In the genomic region with DNA sequence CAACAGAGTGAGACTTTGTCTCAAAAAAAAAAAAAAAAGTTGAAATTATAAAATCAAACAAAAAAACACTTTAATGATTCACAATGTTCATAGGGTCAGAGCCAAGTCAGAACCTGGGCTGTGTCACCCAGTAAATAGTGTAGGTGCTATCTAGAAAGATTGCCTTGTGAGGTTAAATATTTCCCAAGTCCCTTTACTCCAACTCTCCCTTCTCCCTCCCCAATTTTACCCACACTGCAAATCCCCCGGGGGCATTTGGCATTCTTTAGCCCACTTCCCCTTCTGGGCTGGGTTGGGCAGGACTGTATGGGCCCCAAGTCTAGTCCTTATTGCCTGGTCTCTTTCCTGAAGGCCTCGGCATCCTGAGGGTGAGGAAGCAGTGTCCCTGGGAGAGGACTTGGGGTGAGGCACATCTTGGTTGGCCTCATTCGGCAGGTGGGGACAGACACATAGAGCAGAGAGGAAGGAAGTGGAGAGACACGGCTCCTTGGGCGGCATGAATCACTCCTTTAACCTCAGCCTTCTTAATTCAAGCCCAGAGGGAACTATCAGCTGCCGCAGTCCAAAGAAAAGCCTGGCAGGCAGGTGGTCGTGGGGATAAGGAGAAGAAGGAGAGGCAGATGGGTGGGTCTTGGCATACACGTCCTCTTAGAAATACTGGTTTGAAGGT, we compare ENCODE assay signal across 12 cellular contexts. TPM values are rescaled to one million over a fixed set of nuclear protein-coding genes. Genes with fewer than 3 reads are reported as not detected.
DNase-seq lines count a peak whose midpoint lies in the region; ATAC-seq, FAIRE-seq and TF ChIP-seq lines count a peak whose summit lies in the region.
"Had no signal": no experiment of that assay in that cellular context is flagged by ENCODE, and none has a peak within 500 bp of the region (broad histone marks: within the 10 kb centered on the region; RNA-seq: fewer than 3 reads in every experiment).

No MANE protein-coding gene starts in this region.

- H2BK20ac ChIP-seq in H1 (ENCODE audit: low read length): no peak overlapping the region

- H3K9me3 Mint-ChIP-seq in activated naive CD4-positive, alpha-beta T cell treated with anti-CD3 and anti-CD28 coated beads, Interleukin-2, amount 10 ng/mL, durations not matched to agents 7 days and 5 days: no peaks in the 10 kb centered on the region

- no peaks in the 10 kb centered on the region for H3K79me1 ChIP-seq in H1 (ENCODE audit: low read depth, low read length)

- H3K27ac ChIP-seq in PC-9: peak overlapping the region; percentile 82
- H3K27ac ChIP-seq in H1 (ENCODE audit: low read depth, low read length): no peak overlapping the region
- peak overlapping the region; percentile 59 for H3K27ac ChIP-seq in substantia nigra (ENCODE audit: low read depth, low read length, poor library complexity, severe bottlenecking)
- H3K27ac ChIP-seq: right lobe of liver, upper lobe of left lung had no signal

- H3K9me3 ChIP-seq in PC-9 (ENCODE audit: insufficient read depth, low read depth) (no peaks in the 10 kb centered on the region), H1 (ENCODE audit: insufficient read depth in 2 of 2, low read depth in 1 of 2, low read length in 1 of 2) (no peaks in the 10 kb centered on the region)
- H3K9me3 ChIP-seq: right lobe of liver, upper lobe of left lung had no signal

- H3K36me3 Mint-ChIP-seq in activated naive CD4-positive, alpha-beta T cell treated with anti-CD3 and anti-CD28 coated beads, Interleukin-2, amount 10 ng/mL, durations not matched to agents 7 days and 5 days: no peaks in the 10 kb centered on the region

- WGBS in H1 (ENCODE audit: extremely low coverage in 1 of 2, insufficient coverage in 1 of 2, insufficient read length in 1 of 2, insufficient replicate concordance in 2 of 2, low coverage in 1 of 2, low lambda C conversion rate in 2 of 2, missing lambda C conversion rate in 1 of 2), 2 experiments: 76% methylated on average over 8 of the region's 8 CpGs; no CpG with 5 or more reads in 1 of the 2 experiments

- peak overlapping the region; percentile 88; the same call in 1 of the 2 replicates for H2BK15ac ChIP-seq in H1 (ENCODE audit: low read length)

- no peak for TF ChIP-seq EP300 in H1 (IDR thresholded peaks at IDR 0.05; ENCODE audit: borderline replicate concordance in 1 of 2, low read depth in 2 of 2, low read length in 2 of 2)

- H2BK120ac ChIP-seq in H1 (replicated peaks; ENCODE audit: low read depth, low read length): no peak overlapping the region

- DNase-seq in activated naive CD4-positive, alpha-beta T cell treated with anti-CD3 and anti-CD28 coated beads, Interleukin-2, amount 10 ng/mL, durations not matched to agents 7 days and 5 days: peak; percentile 30
- no peak for DNase-seq in activated naive CD4-positive, alpha-beta T cell (lab: John Stamatoyannopoulos, UW)
- peak; percentile 52 to 73 for DNase-seq in PC-9
- DNase-seq in H1 (ENCODE audit: low read depth in 1 of 2, low spot score in 2 of 2): no peak
- no peak for DNase-seq in substantia nigra (lab: John Stamatoyannopoulos, UW)
- DNase-seq in activated CD4-positive, alpha-beta T cell treated with anti-CD3 and anti-CD28 coated beads for 1 hour: no peak
- DNase-seq: activated T-cell treated with anti-CD3 and anti-CD28 coated beads for 4 hours, right lobe of liver, T-helper 9 cell, upper lobe of left lung had no signal

- no peak for FAIRE-seq in H1 (lab: Jason Lieb, UNC)

- H3K27ac Mint-ChIP-seq in activated naive CD4-positive, alpha-beta T cell treated with anti-CD3 and anti-CD28 coated beads, Interleukin-2, amount 10 ng/mL, durations not matched to agents 7 days and 5 days: no peak overlapping the region

- H3K4me2 ChIP-seq in PC-9 (peak overlapping the region; percentile 67), H1 (ENCODE audit: insufficient read depth in 1 of 2, low read depth in 2 of 2, low read length in 2 of 2) (no peak overlapping the region)

- H3F3A ChIP-seq in PC-9 (ENCODE audit: insufficient read depth, low read depth): peaks cover 52% of the 10 kb centered on the region

- H4K5ac ChIP-seq in H1 (ENCODE audit: insufficient read length, low read depth, low read length): no peak overlapping the region

- no peaks in the 10 kb centered on the region for H3K23me2 ChIP-seq in H1 (ENCODE audit: low read depth, low read length)

- H4K8ac ChIP-seq in H1 (ENCODE audit: extremely low read depth, insufficient read depth, low read length): no peak overlapping the region

- H4K20me1 ChIP-seq in PC-9 (ENCODE audit: insufficient read depth) (no peaks in the 10 kb centered on the region), H1 (replicated peaks in 1 of 2; ENCODE audit: control insufficient read depth in 1 of 2, insufficient read depth in 2 of 2, low read length in 2 of 2) (peaks cover 0 to 1% of the 10 kb centered on the region in 2 experiments)

- no peak overlapping the region for H2BK12ac ChIP-seq in H1 (ENCODE audit: low read depth, low read length)

- peak overlapping the region; percentile 24; the same call in 1 of the 2 replicates for H2BK5ac ChIP-seq in H1 (ENCODE audit: low read depth, low read length)

- H3K4me1 Mint-ChIP-seq in activated naive CD4-positive, alpha-beta T cell treated with anti-CD3 and anti-CD28 coated beads, Interleukin-2, amount 10 ng/mL, durations not matched to agents 7 days and 5 days: peaks cover 7% of the 10 kb centered on the region

- H3K56ac ChIP-seq in H1 (replicated peaks; ENCODE audit: insufficient read length, low read depth, low read length): no peak overlapping the region

- no peaks in the 10 kb centered on the region for H3K9me2 ChIP-seq in PC-9 (ENCODE audit: insufficient read depth)

- no peak overlapping the region for H3K18ac ChIP-seq in H1 (ENCODE audit: extremely low read depth, low read length)

- no peaks in the 10 kb centered on the region for H3K27me3 ChIP-seq in PC-9 (ENCODE audit: insufficient read depth, low read depth)
- H3K27me3 ChIP-seq in H1 (replicated peaks in 1 of 4; ENCODE audit: control insufficient read depth in 3 of 4, extremely low read depth in 1 of 4, insufficient read depth in 3 of 4, low read length in 3 of 4): no peaks in the 10 kb centered on the region
- H3K27me3 ChIP-seq: right lobe of liver, upper lobe of left lung had no signal

- H2AK5ac ChIP-seq in H1 (ENCODE audit: low read depth, low read length): no peak overlapping the region

- no peak overlapping the region for H3K4ac ChIP-seq in H1 (replicated peaks; ENCODE audit: insufficient read length, low read depth, low read length)

- no peak for TF ChIP-seq POLR2A in H1 (IDR thresholded peaks at IDR 0.05; ENCODE audit: control extremely low read depth in 1 of 2, low read depth in 2 of 2, low read length in 2 of 2)

- peaks cover 38% of the 10 kb centered on the region for H3K27me3 Mint-ChIP-seq in activated naive CD4-positive, alpha-beta T cell treated with anti-CD3 and anti-CD28 coated beads, Interleukin-2, amount 10 ng/mL, durations not matched to agents 7 days and 5 days

- no peak overlapping the region for H3K14ac ChIP-seq in H1 (ENCODE audit: insufficient read length)

- H3K4me3 Mint-ChIP-seq in activated naive CD4-positive, alpha-beta T cell treated with anti-CD3 and anti-CD28 coated beads, Interleukin-2, amount 10 ng/mL, durations not matched to agents 7 days and 5 days: no peak overlapping the region

- peaks cover 5% of the 10 kb centered on the region; the same call in 1 of the 2 replicates for H3K36me3 ChIP-seq in PC-9 (ENCODE audit: low read depth)
- no peaks in the 10 kb centered on the region for H3K36me3 ChIP-seq in H1 (ENCODE audit: control insufficient read depth in 2 of 4, insufficient read depth in 4 of 4, low read length in 3 of 4)
- H3K36me3 ChIP-seq: right lobe of liver, upper lobe of left lung had no signal

- no peak for TF ChIP-seq RAD21 in H1 (IDR thresholded peaks at IDR 0.05 in 1 of 2, conservative IDR thresholded peaks at IDR 0.05 in 1 of 2; ENCODE audit: low read depth in 2 of 2, low read length in 2 of 2)

- H3K4me1 ChIP-seq in PC-9 (replicated peaks; ENCODE audit: insufficient read depth) (peaks cover 57% of the 10 kb centered on the region), H1 (replicated peaks in 1 of 4; ENCODE audit: control insufficient read depth in 3 of 4, insufficient read depth in 4 of 4, low read length in 3 of 4) (peaks cover 0 to 12% (median 6%) of the 10 kb centered on the region in 4 experiments; a peak in 4 of 7 replicates)
- H3K4me1 ChIP-seq: right lobe of liver had no signal

- H2AFZ ChIP-seq in PC-9: peak overlapping the region; percentile 67; the same call in 1 of the 2 replicates
- H2AFZ ChIP-seq in H1 (ENCODE audit: low read length): no peak overlapping the region

- no TSS peak for BruUV-seq in PC-9 (replicated peaks; lab: Mats Ljungman, UMichigan)

- H3K79me2 ChIP-seq in PC-9 (ENCODE audit: low read depth) (peaks cover 24% of the 10 kb centered on the region), H1 (ENCODE audit: control insufficient read depth in 1 of 2, insufficient read depth in 2 of 2, low read length in 2 of 2) (no peaks in the 10 kb centered on the region)

- H3K9ac ChIP-seq in H1 (replicated peaks in 1 of 4; ENCODE audit: extremely low read depth in 1 of 4, low read depth in 3 of 4, low read length in 3 of 4): no peak overlapping the region

- ATAC-seq in HG03432 (IDR thresholded peaks at IDR 0.05; ENCODE audit: unreplicated experiment) (no peak), GM21737 (IDR thresholded peaks at IDR 0.05; ENCODE audit: unreplicated experiment) (no peak)

- no peak overlapping the region for H3K23ac ChIP-seq in H1 (ENCODE audit: insufficient read length)

- CTCF ChIA-PET in activated naive CD4-positive, alpha-beta T cell treated with anti-CD3 and anti-CD28 coated beads, Interleukin-2, amount 10 ng/mL, durations not matched to agents 7 days and 5 days (lab: Charles Lee): interaction anchor here (0.6 to 1.4 kb wide), 2 partner anchors 37 to 95 kb away, joined by 3 to 4 read pairs; no protein-coding TSS in a partner anchor
- CTCF ChIA-PET in PC-9 (lab: Charles Lee) (no interaction called here), H1 (lab: Charles Lee; ENCODE audit: partially characterized antibody) (interaction anchor here (0.8 to 49.1 kb wide), 14 partner anchors 8 to 306 kb away, joined by 3 to 1071 read pairs (median 4); a partner anchor contains a TSS)

- H4K91ac ChIP-seq in H1 (replicated peaks; ENCODE audit: insufficient read length, low read length): no peak overlapping the region

- H3K4me3 ChIP-seq in PC-9: peak overlapping the region; percentile 14; the same call in 1 of the 2 replicates
- no peak overlapping the region for H3K4me3 ChIP-seq in H1 (ENCODE audit: extremely low read depth in 1 of 4, insufficient read depth in 2 of 4, low read depth in 3 of 4, low read length in 4 of 4)
- H3K4me3 ChIP-seq: right lobe of liver, upper lobe of left lung had no signal

- intact Hi-C loops in PC-9 (cut with micrococcal nuclease; ENCODE audit: unreplicated experiment): loop anchor here (2.0 kb wide), 1 partner anchor 17 kb away; no protein-coding TSS in a partner anchor

- POLR2A ChIA-PET in PC-9 (lab: Charles Lee; ENCODE audit: unreplicated experiment) (no interaction called here), H1 (lab: Charles Lee; ENCODE audit: partially characterized antibody) (interaction anchor here (0.8 kb wide), 1 partner anchor 11 kb away, joined by 3 read pairs; no protein-coding TSS in a partner anchor)

- TF ChIP-seq CTCF in PC-9 (conservative IDR thresholded peaks at IDR 0.05): no peak
- no peak for TF ChIP-seq CTCF in H1 (IDR thresholded peaks at IDR 0.05; ENCODE audit: control extremely low read depth in 1 of 3, insufficient read depth in 1 of 3, low read depth in 1 of 3, low read length in 3 of 3)

RNA-seq across cellular contexts. Expression of a gene that starts 8.2 kb away (rescaled TPM):
- total RNA-seq in PC-9 (2021): 5.9 and 8.3 TPM in 2 replicates
- 3.3 and 3.5 TPM in 2 replicates for total RNA-seq in H1 (2021; fragmentation: NEBNext Ultra II Directional; extraction: Animal tissue kit (Norgen Biotek cat#: 25700))
- 6.7 and 12.2 TPM in 2 replicates for polyA plus RNA-seq in H1 (2011; rRNA removed)
- 3.4 TPM for polyA plus RNA-seq in H1 (2011; cell fraction: cytosol; rRNA removed)
- polyA plus RNA-seq in H1 (2011; cell fraction: nucleus; rRNA removed): 6.7 TPM
- 1.7 to 4.4 TPM (median 3.6 TPM) in 4 replicates for polyA plus RNA-seq in H1 (2012, experiment 1 of 2)
- polyA plus RNA-seq in H1 (2012, experiment 2 of 2): 4.7 TPM
- 4.9 TPM for polyA plus RNA-seq in H1 (2013, experiment 1 of 2)
- polyA plus RNA-seq in H1 (2013, experiment 2 of 2): 6.0 TPM
- 4.0 and 6.8 TPM in 2 replicates for polyA minus RNA-seq in H1 (2011; rRNA and poly(A)+ RNA removed)
- polyA minus RNA-seq in H1 (2011; cell fraction: cytosol; rRNA and poly(A)+ RNA removed): 2.0 TPM
- 3.7 TPM for polyA minus RNA-seq in H1 (2011; cell fraction: nucleus; rRNA and poly(A)+ RNA removed)

RNA-seq across cellular contexts. Expression of a gene that starts 39.9 kb away (rescaled TPM):
- total RNA-seq in PC-9 (2021): not detected in 2 replicates
- not detected in 2 replicates for total RNA-seq in H1 (2021; fragmentation: NEBNext Ultra II Directional; extraction: Animal tissue kit (Norgen Biotek cat#: 25700))
- polyA plus RNA-seq in H1 (2011; rRNA removed): not detected in 2 replicates
- polyA plus RNA-seq in H1 (2011; cell fraction: cytosol; rRNA removed): not detected
- not detected for polyA plus RNA-seq in H1 (2011; cell fraction: nucleus; rRNA removed)
- polyA plus RNA-seq in H1 (2012, experiment 1 of 2): not detected in 4 replicates
- polyA plus RNA-seq in H1 (2012, experiment 2 of 2): not detected
- polyA plus RNA-seq in H1 (2013, experiment 1 of 2): not detected
- not detected for polyA plus RNA-seq in H1 (2013, experiment 2 of 2)
- polyA minus RNA-seq in H1 (2011; rRNA and poly(A)+ RNA removed): not detected in 2 replicates
- not detected for polyA minus RNA-seq in H1 (2011; cell fraction: cytosol; rRNA and poly(A)+ RNA removed)
- polyA minus RNA-seq in H1 (2011; cell fraction: nucleus; rRNA and poly(A)+ RNA removed): not detected

RNA-seq across cellular contexts. Expression of a gene that starts 50.0 kb away (rescaled TPM):
- not detected in 2 replicates for total RNA-seq in PC-9 (2021)
- total RNA-seq in H1 (2021; fragmentation: NEBNext Ultra II Directional; extraction: Animal tissue kit (Norgen Biotek cat#: 25700)): not detected in 2 replicates
- not detected in 2 replicates for polyA plus RNA-seq in H1 (2011; rRNA removed)
- polyA plus RNA-seq in H1 (2011; cell fraction: cytosol; rRNA removed): not detected
- polyA plus RNA-seq in H1 (2011; cell fraction: nucleus; rRNA removed): not detected
- not detected in 4 replicates for polyA plus RNA-seq in H1 (2012, experiment 1 of 2)
- not detected for polyA plus RNA-seq in H1 (2012, experiment 2 of 2)
- not detected for polyA plus RNA-seq in H1 (2013, experiment 1 of 2)
- not detected for polyA plus RNA-seq in H1 (2013, experiment 2 of 2)
- not detected in 2 replicates for polyA minus RNA-seq in H1 (2011; rRNA and poly(A)+ RNA removed)
- not detected for polyA minus RNA-seq in H1 (2011; cell fraction: cytosol; rRNA and poly(A)+ RNA removed)
- not detected for polyA minus RNA-seq in H1 (2011; cell fraction: nucleus; rRNA and poly(A)+ RNA removed)
- total RNA-seq: right lobe of liver, upper lobe of left lung had no signal

RNA-seq across cellular contexts. Expression of a gene that starts 50.7 kb away (rescaled TPM):
- not detected in 2 replicates for total RNA-seq in PC-9 (2021)
- not detected in 2 replicates for total RNA-seq in H1 (2021; fragmentation: NEBNext Ultra II Directional; extraction: Animal tissue kit (Norgen Biotek cat#: 25700))
- 0.57 and 1.0 TPM in 2 replicates for polyA plus RNA-seq in H1 (2011; rRNA removed)
- polyA plus RNA-seq in H1 (2011; cell fraction: cytosol; rRNA removed): 0.66 TPM
- 2.8 TPM for polyA plus RNA-seq in H1 (2011; cell fraction: nucleus; rRNA removed)
- polyA plus RNA-seq in H1 (2012, experiment 1 of 2): 0.30 to 1.2 TPM (median 0.59 TPM) in 4 replicates
- 0.12 TPM for polyA plus RNA-seq in H1 (2012, experiment 2 of 2)
- polyA plus RNA-seq in H1 (2013, experiment 1 of 2): 0.14 TPM
- 0.13 TPM for polyA plus RNA-seq in H1 (2013, experiment 2 of 2)
- polyA minus RNA-seq in H1 (2011; rRNA and poly(A)+ RNA removed): 0.37 TPM in 1 of 2 replicates, not detected in the other
- polyA minus RNA-seq in H1 (2011; cell fraction: cytosol; rRNA and poly(A)+ RNA removed): not detected
- not detected for polyA minus RNA-seq in H1 (2011; cell fraction: nucleus; rRNA and poly(A)+ RNA removed)

Comparison
In these comparisons a context has a peak if more than half of its experiments do, and no peak if none do; other contexts are left out.
1. DNase-seq: peak in activated naive CD4-positive, alpha-beta T cell treated with anti-CD3 and anti-CD28 coated beads, Interleukin-2, amount 10 ng/mL, durations not matched to agents 7 days and 5 days (single experiment) and PC-9 (2 of 2); none in activated naive CD4-positive, alpha-beta T cell (0 of 4), H1 (0 of 2), substantia nigra (0 of 49) and activated CD4-positive, alpha-beta T cell treated with anti-CD3 and anti-CD28 coated beads for 1 hour (single experiment).